ENCODE assay signal across 34 cellular contexts in genomic region chr5:41980870-41981269, GRCh38.
"Had no signal": no experiment of that assay in that cellular context is flagged by ENCODE, and none has a peak within 500 bp of the region (broad histone marks: within the 10 kb centered on the region; RNA-seq: fewer than 3 reads in every experiment).

No MANE protein-coding gene starts in this region.

- ATAC-seq: activated naive CD4-positive, alpha-beta T cell treated with anti-CD3 and anti-CD28 coated beads, Interleukin-2, amount 50 U/mL, for 72 hours; activated naive CD8-positive, alpha-beta T cell treated with anti-CD3 and anti-CD28 coated beads, Interleukin-2, amount 50 U/mL, for 24 hours; activated T-cell treated with anti-CD3 and anti-CD28 coated beads, Interleukin-2, amount 50 U/mL, for 4 hours; activated T-cell treated with anti-CD3 and anti-CD28 coated beads, Interleukin-2, amount 50 U/mL, for 72 hours; activated T-helper 17 cell treated with anti-CD3 and anti-CD28 coated beads, Interleukin-2, amount 50 U/mL, for 72 hours; body of pancreas had no signal

- H3K27me3 ChIP-seq: adrenal gland, ascending aorta, body of pancreas, brain microvascular endothelial cell, breast epithelium had no signal

- H3K9me3 ChIP-seq: adrenal gland, ascending aorta, body of pancreas, breast epithelium had no signal

- H3K36me3 ChIP-seq: adrenal gland, ascending aorta, brain microvascular endothelial cell, breast epithelium, cardiac muscle cell had no signal

- FAIRE-seq: astrocyte, bronchial epithelial cell had no signal

- H3K4me1 ChIP-seq: adrenal gland, body of pancreas, breast epithelium had no signal

- DNase-seq: activated effector memory CD4-positive, alpha-beta T cell treated with anti-CD3 and anti-CD28 coated beads, Interleukin-2, amount 50 U/mL, for 16 hours; activated effector memory CD4-positive, alpha-beta T cell treated with Interleukin-2 at 50 U/mL for 16 hours; activated gamma-delta T cell; activated gamma-delta T cell treated with Interleukin-2 at 50 U/mL for 16 hours; activated naive CD4-positive, alpha-beta T cell; activated naive CD4-positive, alpha-beta T cell treated with anti-CD3 and anti-CD28 coated beads for 36 hours; activated naive CD4-positive, alpha-beta T cell treated with anti-CD3 and anti-CD28 coated beads, Interleukin-2, amount 10 ng/mL, durations not matched to agents 7 days and 5 days; activated naive CD4-positive, alpha-beta T cell treated with anti-CD3 and anti-CD28 coated beads, Interleukin-2, amount 50 U/mL, for 16 hours; activated naive CD4-positive, alpha-beta T cell treated with Interleukin-2 at 50 U/mL for 16 hours; activated naive CD8-positive, alpha-beta T cell treated with anti-CD3 and anti-CD28 coated beads for 36 hours; activated naive CD8-positive, alpha-beta T cell treated with anti-CD3 and anti-CD28 coated beads, Interleukin-2, amount 10 ng/mL, durations not matched to agents 7 days and 5 days; activated naive CD8-positive, alpha-beta T cell treated with anti-CD3 and anti-CD28 coated beads, Interleukin-2, amount 50 U/mL, for 24 hours; activated T-cell treated with anti-CD3 and anti-CD28 coated beads, Interleukin-2, amount 50 U/mL, for 1 hour; activated T-cell treated with anti-CD3 and anti-CD28 coated beads, Interleukin-2, amount 50 U/mL, for 24 hours; activated T-cell treated with anti-CD3 and anti-CD28 coated beads, Interleukin-2, amount 50 U/mL, for 4 hours; activated T-cell treated with anti-CD3 and anti-CD28 coated beads, Interleukin-2, amount 50 U/mL, for 48 hours; activated T-cell treated with anti-CD3 and anti-CD28 coated beads, Interleukin-2, amount 50 U/mL, for 72 hours; adrenal gland; amniotic stem cell; amygdala; anterior cingulate cortex; aorta; body of pancreas; brain microvascular endothelial cell; caudate nucleus; central memory CD4-positive, alpha-beta T cell; cerebellar nuclear complex had no signal

- H3K27ac ChIP-seq: adrenal gland, ascending aorta, body of pancreas, brain microvascular endothelial cell, breast epithelium, cardiac muscle cell had no signal

- H3K4me3 ChIP-seq: adrenal gland, ascending aorta, body of pancreas, breast epithelium, cardiac muscle cell had no signal
